Comparison of ENCODE assay signal across 1 cellular context in the genomic region with DNA sequence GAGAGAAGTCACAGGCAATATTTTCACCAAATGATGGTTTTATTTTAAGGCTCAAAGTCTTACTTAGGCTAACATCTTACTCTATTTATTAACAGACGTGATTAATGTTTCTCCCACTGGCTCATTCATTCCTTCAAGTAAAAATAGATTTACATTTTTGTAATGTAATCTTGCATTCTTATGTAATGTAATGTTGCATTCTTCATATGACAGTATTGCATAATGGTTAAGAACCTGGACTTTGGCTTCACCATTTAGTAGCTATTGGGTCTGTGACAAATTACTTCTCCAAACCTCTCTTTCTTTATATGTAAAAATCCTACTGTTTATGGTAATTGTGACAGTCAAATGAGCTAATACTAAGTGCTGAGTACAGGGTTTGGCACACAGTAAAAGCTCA.
TF ChIP-seq lines count a peak whose summit lies in the region.

No MANE protein-coding gene starts in this region.

TF ChIP-seq in liver, 16 proteins besides CTCF, POLR2A, EP300 and RAD21 (continued from another document):
- TF ChIP-seq, protein P1, sequence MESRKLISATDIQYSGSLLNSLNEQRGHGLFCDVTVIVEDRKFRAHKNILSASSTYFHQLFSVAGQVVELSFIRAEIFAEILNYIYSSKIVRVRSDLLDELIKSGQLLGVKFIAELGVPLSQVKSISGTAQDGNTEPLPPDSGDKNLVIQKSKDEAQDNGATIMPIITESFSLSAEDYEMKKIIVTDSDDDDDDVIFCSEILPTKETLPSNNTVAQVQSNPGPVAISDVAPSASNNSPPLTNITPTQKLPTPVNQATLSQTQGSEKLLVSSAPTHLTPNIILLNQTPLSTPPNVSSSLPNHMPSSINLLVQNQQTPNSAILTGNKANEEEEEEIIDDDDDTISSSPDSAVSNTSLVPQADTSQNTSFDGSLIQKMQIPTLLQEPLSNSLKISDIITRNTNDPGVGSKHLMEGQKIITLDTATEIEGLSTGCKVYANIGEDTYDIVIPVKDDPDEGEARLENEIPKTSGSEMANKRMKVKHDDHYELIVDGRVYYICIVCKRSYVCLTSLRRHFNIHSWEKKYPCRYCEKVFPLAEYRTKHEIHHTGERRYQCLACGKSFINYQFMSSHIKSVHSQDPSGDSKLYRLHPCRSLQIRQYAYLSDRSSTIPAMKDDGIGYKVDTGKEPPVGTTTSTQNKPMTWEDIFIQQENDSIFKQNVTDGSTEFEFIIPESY (IDR thresholded peaks at IDR 0.05), result no peak
- TF ChIP-seq, protein P2, sequence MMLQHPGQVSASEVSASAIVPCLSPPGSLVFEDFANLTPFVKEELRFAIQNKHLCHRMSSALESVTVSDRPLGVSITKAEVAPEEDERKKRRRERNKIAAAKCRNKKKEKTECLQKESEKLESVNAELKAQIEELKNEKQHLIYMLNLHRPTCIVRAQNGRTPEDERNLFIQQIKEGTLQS (IDR thresholded peaks at IDR 0.05), result no peak
- TF ChIP-seq HNF4A (conservative IDR thresholded peaks at IDR 0.05), result peak; percentile 80 to 82
- TF ChIP-seq, protein P3, sequence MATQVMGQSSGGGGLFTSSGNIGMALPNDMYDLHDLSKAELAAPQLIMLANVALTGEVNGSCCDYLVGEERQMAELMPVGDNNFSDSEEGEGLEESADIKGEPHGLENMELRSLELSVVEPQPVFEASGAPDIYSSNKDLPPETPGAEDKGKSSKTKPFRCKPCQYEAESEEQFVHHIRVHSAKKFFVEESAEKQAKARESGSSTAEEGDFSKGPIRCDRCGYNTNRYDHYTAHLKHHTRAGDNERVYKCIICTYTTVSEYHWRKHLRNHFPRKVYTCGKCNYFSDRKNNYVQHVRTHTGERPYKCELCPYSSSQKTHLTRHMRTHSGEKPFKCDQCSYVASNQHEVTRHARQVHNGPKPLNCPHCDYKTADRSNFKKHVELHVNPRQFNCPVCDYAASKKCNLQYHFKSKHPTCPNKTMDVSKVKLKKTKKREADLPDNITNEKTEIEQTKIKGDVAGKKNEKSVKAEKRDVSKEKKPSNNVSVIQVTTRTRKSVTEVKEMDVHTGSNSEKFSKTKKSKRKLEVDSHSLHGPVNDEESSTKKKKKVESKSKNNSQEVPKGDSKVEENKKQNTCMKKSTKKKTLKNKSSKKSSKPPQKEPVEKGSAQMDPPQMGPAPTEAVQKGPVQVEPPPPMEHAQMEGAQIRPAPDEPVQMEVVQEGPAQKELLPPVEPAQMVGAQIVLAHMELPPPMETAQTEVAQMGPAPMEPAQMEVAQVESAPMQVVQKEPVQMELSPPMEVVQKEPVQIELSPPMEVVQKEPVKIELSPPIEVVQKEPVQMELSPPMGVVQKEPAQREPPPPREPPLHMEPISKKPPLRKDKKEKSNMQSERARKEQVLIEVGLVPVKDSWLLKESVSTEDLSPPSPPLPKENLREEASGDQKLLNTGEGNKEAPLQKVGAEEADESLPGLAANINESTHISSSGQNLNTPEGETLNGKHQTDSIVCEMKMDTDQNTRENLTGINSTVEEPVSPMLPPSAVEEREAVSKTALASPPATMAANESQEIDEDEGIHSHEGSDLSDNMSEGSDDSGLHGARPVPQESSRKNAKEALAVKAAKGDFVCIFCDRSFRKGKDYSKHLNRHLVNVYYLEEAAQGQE (IDR thresholded peaks at IDR 0.05), result no peak
- TF ChIP-seq FOXA1 (IDR thresholded peaks at IDR 0.05), result no peak
- no peak for TF ChIP-seq GABPA (IDR thresholded peaks at IDR 0.05 in 1 of 2, conservative IDR thresholded peaks at IDR 0.05 in 1 of 2)
- no peak for TF ChIP-seq NR2F2 (IDR thresholded peaks at IDR 0.05)
- TF ChIP-seq FOXA2 (IDR thresholded peaks at IDR 0.05), result no peak
- no peak for TF ChIP-seq JUND (IDR thresholded peaks at IDR 0.05)
